Comparison of ENCODE assay signal across 30 cellular contexts in the genomic region with DNA sequence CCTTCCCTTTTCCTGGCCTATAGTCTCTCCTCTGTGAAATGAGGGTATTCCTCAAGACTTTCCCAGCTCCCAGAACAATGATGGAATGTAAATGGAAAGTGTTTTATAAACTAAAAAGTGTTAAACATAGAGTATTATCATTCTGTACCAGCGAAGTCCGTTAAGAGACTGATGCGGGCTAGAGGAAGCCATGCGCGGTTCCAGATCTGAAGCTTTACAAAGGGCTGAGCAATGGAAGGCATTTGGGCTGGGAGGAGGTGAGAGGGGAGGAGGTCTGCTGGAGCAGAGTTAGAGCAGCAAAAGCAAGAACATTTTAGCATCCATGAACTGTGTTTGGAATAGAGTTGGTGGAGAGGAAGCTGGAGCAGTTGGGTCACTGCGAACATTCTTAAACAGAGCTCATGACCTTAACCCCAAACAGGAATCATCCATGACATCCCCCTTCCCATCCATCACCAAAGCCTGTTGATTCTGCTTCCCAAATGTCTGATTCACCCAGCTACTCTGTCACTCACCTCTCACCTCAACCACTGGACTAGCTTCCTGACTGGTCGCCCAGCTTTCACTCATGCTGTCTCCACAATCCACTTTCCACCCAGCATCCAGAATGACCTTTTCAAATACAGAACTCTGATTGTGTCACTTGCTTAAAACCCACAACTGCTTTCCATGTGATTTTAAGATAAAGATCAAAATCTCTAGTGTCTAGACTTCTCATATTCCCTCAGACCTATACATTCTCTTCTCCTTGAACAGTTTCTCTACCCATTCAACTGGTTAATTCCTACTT. TPM values are rescaled to one million over a fixed set of nuclear protein-coding genes. Genes with fewer than 3 reads are reported as not detected.
DNase-seq lines count a peak whose midpoint lies in the region; ATAC-seq and TF ChIP-seq lines count a peak whose summit lies in the region.
"Had no signal": no experiment of that assay in that cellular context is flagged by ENCODE, and none has a peak within 500 bp of the region (broad histone marks: within the 10 kb centered on the region; RNA-seq: fewer than 3 reads in every experiment).

No MANE protein-coding gene starts in this region.

- no peak overlapping the region for H2AFZ ChIP-seq in hepatocyte

- H3K4me1 ChIP-seq in endodermal cell (ENCODE audit: control insufficient read depth, insufficient read depth, low read length) (peaks cover 9% of the 10 kb centered on the region), hepatocyte (ENCODE audit: insufficient read depth) (no peaks in the 10 kb centered on the region)
- H3K4me1 ChIP-seq: BLaER1, breast epithelium, Caco-2, prostate gland, spleen, upper lobe of left lung had no signal

- no peaks in the 10 kb centered on the region for H3K27me3 Mint-ChIP-seq in activated T-helper 1 cell treated with anti-CD3 and anti-CD28 coated beads, Interleukin-12 subunit alpha, Interleukin-12 subunit beta, Interleukin-2, Interleukin-4 antibody, amounts not matched to agents 30 ng/mL and 10 ng/mL and 1 ng/mL, durations not matched to agents 14 hours and 24 hours and 36 hours (ENCODE audit: insufficient read depth)
- H3K27me3 Mint-ChIP-seq in endodermal cell (ENCODE audit: insufficient read depth) (no peaks in the 10 kb centered on the region), neural crest cell (ENCODE audit: low read depth) (no peaks in the 10 kb centered on the region)
- H3K27me3 Mint-ChIP-seq: activated CD4-positive, alpha-beta T cell treated with anti-CD3 and anti-CD28 coated beads, Interleukin-2, amount 10 ng/mL, durations not matched to agents 24 days and 14 days; naive thymus-derived CD4-positive, alpha-beta T cell had no signal

- no peak overlapping the region for H3K4me3 Mint-ChIP-seq in activated T-helper 1 cell treated with anti-CD3 and anti-CD28 coated beads, Interleukin-12 subunit alpha, Interleukin-12 subunit beta, Interleukin-2, Interleukin-4 antibody, amounts not matched to agents 30 ng/mL and 10 ng/mL and 1 ng/mL, durations not matched to agents 14 hours and 24 hours and 36 hours
- H3K4me3 Mint-ChIP-seq in endodermal cell, result no peak overlapping the region
- H3K4me3 Mint-ChIP-seq in neural crest cell, result no peak overlapping the region
- H3K4me3 Mint-ChIP-seq: activated CD4-positive, alpha-beta T cell treated with anti-CD3 and anti-CD28 coated beads, Interleukin-2, amount 10 ng/mL, durations not matched to agents 24 days and 14 days; naive thymus-derived CD4-positive, alpha-beta T cell had no signal

- WGBS in endodermal cell (ENCODE audit: insufficient coverage in 1 of 2, insufficient read length in 1 of 2), 2 experiments, result 93 to 97% methylated on average over 5 to 7 of the region's 7 CpGs
- WGBS in hepatocyte (ENCODE audit: low lambda C conversion rate, missing lambda C conversion rate), result 94% methylated on average over 7 of the region's 7 CpGs

- H3K9me3 ChIP-seq in endodermal cell (ENCODE audit: control insufficient read depth, low read length) (no peaks in the 10 kb centered on the region), hepatocyte (ENCODE audit: low read depth) (no peaks in the 10 kb centered on the region)
- H3K9me3 ChIP-seq: BLaER1, breast epithelium, Caco-2, HAP-1, prostate gland, right lobe of liver, spleen, upper lobe of left lung had no signal

- H3K4me2 ChIP-seq in hepatocyte, result no peak overlapping the region
- H3K4me2 ChIP-seq: BLaER1 had no signal

- H3K27ac ChIP-seq in endodermal cell (ENCODE audit: low read depth, low read length) (no peak overlapping the region), hepatocyte (no peak overlapping the region)
- H3K27ac ChIP-seq: BLaER1, breast epithelium, prostate gland, right lobe of liver, spleen, upper lobe of left lung, VCaP had no signal

- H3K9ac ChIP-seq in endodermal cell (ENCODE audit: extremely low read depth, low read length, poor library complexity, severe bottlenecking), result no peak overlapping the region
- H3K9ac ChIP-seq: BLaER1 had no signal

- H4K20me1 ChIP-seq in hepatocyte (ENCODE audit: insufficient read depth, poor library complexity, severe bottlenecking), result no peaks in the 10 kb centered on the region

- H3K79me2 ChIP-seq in hepatocyte, result no peaks in the 10 kb centered on the region

- no peaks in the 10 kb centered on the region for H3K27me3 ChIP-seq in endodermal cell (ENCODE audit: control insufficient read depth, insufficient read depth, low read length, poor library complexity, severe bottlenecking)
- no peaks in the 10 kb centered on the region for H3K27me3 ChIP-seq in hepatocyte
- H3K27me3 ChIP-seq: BLaER1, breast epithelium, right lobe of liver, spleen, upper lobe of left lung had no signal

- peak overlapping the region; percentile 5 for H3K27ac Mint-ChIP-seq in activated T-helper 1 cell treated with anti-CD3 and anti-CD28 coated beads, Interleukin-12 subunit alpha, Interleukin-12 subunit beta, Interleukin-2, Interleukin-4 antibody, amounts not matched to agents 30 ng/mL and 10 ng/mL and 1 ng/mL, durations not matched to agents 14 hours and 24 hours and 36 hours
- H3K27ac Mint-ChIP-seq in endodermal cell (peak overlapping the region; percentile 16), neural crest cell (ENCODE audit: unreplicated experiment) (peak overlapping the region; percentile 76)
- H3K27ac Mint-ChIP-seq: activated CD4-positive, alpha-beta T cell treated with anti-CD3 and anti-CD28 coated beads, Interleukin-2, amount 10 ng/mL, durations not matched to agents 24 days and 14 days had no signal

- ATAC-seq in GM18858 (IDR thresholded peaks at IDR 0.05; ENCODE audit: unreplicated experiment), result no peak
- ATAC-seq: naive thymus-derived CD4-positive, alpha-beta T cell; Panc1; right lobe of liver had no signal

- H3K9me3 Mint-ChIP-seq in activated T-helper 1 cell treated with anti-CD3 and anti-CD28 coated beads, Interleukin-12 subunit alpha, Interleukin-12 subunit beta, Interleukin-2, Interleukin-4 antibody, amounts not matched to agents 30 ng/mL and 10 ng/mL and 1 ng/mL, durations not matched to agents 14 hours and 24 hours and 36 hours, result no peaks in the 10 kb centered on the region
- no peaks in the 10 kb centered on the region for H3K9me3 Mint-ChIP-seq in endodermal cell
- H3K9me3 Mint-ChIP-seq in neural crest cell, result no peaks in the 10 kb centered on the region
- H3K9me3 Mint-ChIP-seq: activated CD4-positive, alpha-beta T cell treated with anti-CD3 and anti-CD28 coated beads, Interleukin-2, amount 10 ng/mL, durations not matched to agents 24 days and 14 days had no signal

- intact Hi-C loops in activated T-helper 1 cell treated with anti-CD3 and anti-CD28 coated beads, Interleukin-12 subunit alpha, Interleukin-12 subunit beta, Interleukin-2, Interleukin-4 antibody, amounts not matched to agents 30 ng/mL and 10 ng/mL and 1 ng/mL, durations not matched to agents 14 hours and 24 hours and 36 hours (cut with micrococcal nuclease), result no loop called here

- H3K4me3 ChIP-seq in endodermal cell (ENCODE audit: low read length), result no peak overlapping the region
- no peak overlapping the region for H3K4me3 ChIP-seq in hepatocyte
- H3K4me3 ChIP-seq: BLaER1, breast epithelium, HAP-1, prostate gland, right lobe of liver, spleen, upper lobe of left lung had no signal

- TF ChIP-seq CTCF in endodermal cell (conservative IDR thresholded peaks at IDR 0.05) (no peak), neural crest cell (conservative IDR thresholded peaks at IDR 0.05) (no peak), hepatocyte (IDR thresholded peaks at IDR 0.05; ENCODE audit: poor library complexity) (no peak)

- peaks cover 18% of the 10 kb centered on the region for H3K4me1 Mint-ChIP-seq in activated T-helper 1 cell treated with anti-CD3 and anti-CD28 coated beads, Interleukin-12 subunit alpha, Interleukin-12 subunit beta, Interleukin-2, Interleukin-4 antibody, amounts not matched to agents 30 ng/mL and 10 ng/mL and 1 ng/mL, durations not matched to agents 14 hours and 24 hours and 36 hours (ENCODE audit: low read depth)
- H3K4me1 Mint-ChIP-seq in endodermal cell, result peaks cover 22% of the 10 kb centered on the region
- peaks cover 11% of the 10 kb centered on the region for H3K4me1 Mint-ChIP-seq in neural crest cell

- H3K9me2 ChIP-seq in hepatocyte (replicated peaks; ENCODE audit: insufficient read depth), result no peaks in the 10 kb centered on the region

- peak; percentile 18 for DNase-seq in HT1080 (ENCODE audit: low read depth)
- DNase-seq in activated T-helper 1 cell treated with anti-CD3 and anti-CD28 coated beads, Interleukin-12 subunit alpha, Interleukin-12 subunit beta, Interleukin-2, Interleukin-4 antibody, amounts not matched to agents 30 ng/mL and 10 ng/mL and 1 ng/mL, durations not matched to agents 14 hours and 24 hours and 36 hours (ENCODE audit: low spot score), result no peak
- DNase-seq in endodermal cell, result no peak
- no peak for DNase-seq in neural crest cell (ENCODE audit: low read depth, low spot score)
- no peak for DNase-seq in hepatocyte (ENCODE audit: low spot score)
- DNase-seq in NCI-H2196 (lab: John Stamatoyannopoulos, UW; ENCODE audit: unreplicated experiment), result no peak
- DNase-seq: activated CD4-positive, alpha-beta T cell treated with anti-CD3 and anti-CD28 coated beads, Interleukin-2, amount 10 ng/mL, durations not matched to agents 24 days and 14 days; activated naive CD4-positive, alpha-beta T cell treated with Interleukin-2 at 50 U/mL for 16 hours; activated T-cell treated with anti-CD3 and anti-CD28 coated beads, Interleukin-2, amount 50 U/mL, for 48 hours; Caco-2; DMS79; effector CD4-positive, alpha-beta T cell; GDM1; kidney; naive thymus-derived CD4-positive, alpha-beta T cell; NCI-H146; NCI-H2107; occipital lobe; right lobe of liver; SIG-M5; spleen; T1000; upper lobe of left lung had no signal

- peaks cover 36% of the 10 kb centered on the region for H3K36me3 Mint-ChIP-seq in activated T-helper 1 cell treated with anti-CD3 and anti-CD28 coated beads, Interleukin-12 subunit alpha, Interleukin-12 subunit beta, Interleukin-2, Interleukin-4 antibody, amounts not matched to agents 30 ng/mL and 10 ng/mL and 1 ng/mL, durations not matched to agents 14 hours and 24 hours and 36 hours (ENCODE audit: low read depth)
- H3K36me3 Mint-ChIP-seq in endodermal cell (ENCODE audit: low read depth) (peaks cover 53% of the 10 kb centered on the region), neural crest cell (ENCODE audit: low read depth) (peaks cover 16% of the 10 kb centered on the region)

- H3K36me3 ChIP-seq in endodermal cell (ENCODE audit: control insufficient read depth, insufficient read depth, low read length) (peaks cover 63% of the 10 kb centered on the region), hepatocyte (replicated peaks; ENCODE audit: insufficient read depth, low read depth) (no peaks in the 10 kb centered on the region)
- H3K36me3 ChIP-seq: breast epithelium had no signal

RNA-seq across cellular contexts. Expression of a gene that starts 37.1 kb away (rescaled TPM):
- 52.9 and 65.3 TPM in 2 replicates for total RNA-seq in HT1080 (2014; rRNA removed; shearing (Covaris generic))
- polyA plus RNA-seq in HT1080 (2015; cell fraction: cytosol; rRNA removed), result 29.7 and 32.5 TPM in 2 replicates
- polyA plus RNA-seq in HT1080 (2015; cell fraction: nucleus; rRNA removed), result 62.1 and 70.5 TPM in 2 replicates
- total RNA-seq in activated T-helper 1 cell treated with anti-CD3 and anti-CD28 coated beads, Interleukin-12 subunit alpha, Interleukin-12 subunit beta, Interleukin-2, Interleukin-4 antibody, amounts not matched to agents 30 ng/mL and 10 ng/mL and 1 ng/mL, durations not matched to agents 14 hours and 24 hours and 36 hours, result 60.3 and 66.7 TPM in 2 replicates
- total RNA-seq in endodermal cell, result 10 to 100 TPM; 68.2 to 92.0 TPM
- polyA plus RNA-seq in endodermal cell (2013, experiment 1 of 2), result 64.2 TPM
- 63.9 TPM for polyA plus RNA-seq in endodermal cell (2013, experiment 2 of 2)
- total RNA-seq in neural crest cell, result 107 and 116 TPM in 2 replicates
- total RNA-seq in hepatocyte, result 28.0 and 30.9 TPM in 2 replicates
- polyA plus RNA-seq in hepatocyte, result 23.9 and 28.8 TPM in 2 replicates

Comparison
In these comparisons a context has a peak if more than half of its experiments do, and no peak if none do; other contexts are left out.
1. H3K27ac Mint-ChIP-seq: peak in every context shown above with its lines; median percentile 76 in neural crest cell; 16 in endodermal cell; 5 in activated T-helper 1 cell treated with anti-CD3 and anti-CD28 coated beads, Interleukin-12 subunit alpha, Interleukin-12 subunit beta, Interleukin-2, Interleukin-4 antibody, amounts not matched to agents 30 ng/mL and 10 ng/mL and 1 ng/mL, durations not matched to agents 14 hours and 24 hours and 36 hours.